ENCODE assay signal across 8 cellular contexts in genomic region chr13:50512602-50513527, GRCh38.
DNase-seq lines count a peak whose midpoint lies in the region; ATAC-seq and TF ChIP-seq lines count a peak whose summit lies in the region.

No MANE protein-coding gene starts in this region.

- H4K20me1 ChIP-seq in smooth muscle cell (ENCODE audit: low read depth), result no peaks in the 10 kb centered on the region

- no peak for TF ChIP-seq CTCF in smooth muscle cell (IDR thresholded peaks at IDR 0.05; ENCODE audit: borderline replicate concordance, insufficient read depth, poor library complexity, severe bottlenecking)

- no peaks in the 10 kb centered on the region for H3K36me3 Mint-ChIP-seq in activated naive CD8-positive, alpha-beta T cell treated with anti-CD3 and anti-CD28 coated beads, Interleukin-2, amount 50 U/mL, for 24 hours (ENCODE audit: low read depth)

- peak overlapping the region; percentile 94 for H2AFZ ChIP-seq in smooth muscle cell (ENCODE audit: low read depth)

- no peak overlapping the region for H3K4me3 Mint-ChIP-seq in activated naive CD8-positive, alpha-beta T cell treated with anti-CD3 and anti-CD28 coated beads, Interleukin-2, amount 50 U/mL, for 24 hours

- H3K9me3 Mint-ChIP-seq in activated naive CD8-positive, alpha-beta T cell treated with anti-CD3 and anti-CD28 coated beads, Interleukin-2, amount 50 U/mL, for 24 hours, result no peaks in the 10 kb centered on the region

- H3K4me2 ChIP-seq in smooth muscle cell, result peak overlapping the region; percentile 83

- peak; percentile 90 for ATAC-seq in HG02938 (IDR thresholded peaks at IDR 0.05; ENCODE audit: unreplicated experiment)
- peak; percentile 66 for ATAC-seq in activated naive CD8-positive, alpha-beta T cell treated with anti-CD3 and anti-CD28 coated beads, Interleukin-2, amount 50 U/mL, for 24 hours

- peaks cover 24% of the 10 kb centered on the region for H3K4me1 ChIP-seq in smooth muscle cell (ENCODE audit: low read depth)

- peak; percentile 40 for DNase-seq in activated naive CD4-positive, alpha-beta T cell treated with Interleukin-2 at 50 U/mL for 16 hours
- no peak for DNase-seq in activated naive CD4-positive, alpha-beta T cell treated with anti-CD3 and anti-CD28 coated beads, Interleukin-2, amount 50 U/mL, for 16 hours
- DNase-seq in OCI-M1 (lab: John Stamatoyannopoulos, UW), result peak; percentile 86
- DNase-seq in activated naive CD8-positive, alpha-beta T cell treated with anti-CD3 and anti-CD28 coated beads, Interleukin-2, amount 50 U/mL, for 24 hours, result peak; percentile 48
- DNase-seq in hypothalamus (lab: John Stamatoyannopoulos, UW), result peak in 34 of 51 donors; percentile 2 to 83 (median 34)
- DNase-seq in smooth muscle cell (lab: John Stamatoyannopoulos, UW; ENCODE audit: unreplicated experiment), result no peak
- no peak for DNase-seq in NCI-H345 (lab: John Stamatoyannopoulos, UW)

- H3K27me3 ChIP-seq in smooth muscle cell (ENCODE audit: low read depth), result no peaks in the 10 kb centered on the region

- 38% methylated on average over 12 of the region's 12 CpGs for WGBS in smooth muscle cell (ENCODE audit: low lambda C conversion rate)

- H3K27me3 Mint-ChIP-seq in activated naive CD8-positive, alpha-beta T cell treated with anti-CD3 and anti-CD28 coated beads, Interleukin-2, amount 50 U/mL, for 24 hours, result no peaks in the 10 kb centered on the region

- H3F3A ChIP-seq in smooth muscle cell (ENCODE audit: low read depth), result peaks cover 4% of the 10 kb centered on the region

- H3K4me1 Mint-ChIP-seq in activated naive CD8-positive, alpha-beta T cell treated with anti-CD3 and anti-CD28 coated beads, Interleukin-2, amount 50 U/mL, for 24 hours, result no peaks in the 10 kb centered on the region

- peak overlapping the region; percentile 39 for H3K27ac ChIP-seq in smooth muscle cell (ENCODE audit: low read depth)

- H3K9me3 ChIP-seq in smooth muscle cell (replicated peaks; ENCODE audit: low read depth), result no peaks in the 10 kb centered on the region

- H3K27ac Mint-ChIP-seq in activated naive CD8-positive, alpha-beta T cell treated with anti-CD3 and anti-CD28 coated beads, Interleukin-2, amount 50 U/mL, for 24 hours, result no peak overlapping the region

- peak overlapping the region; percentile 38 for H3K4me3 ChIP-seq in smooth muscle cell

- no peaks in the 10 kb centered on the region for H3K79me2 ChIP-seq in smooth muscle cell (ENCODE audit: low read depth)

- no peaks in the 10 kb centered on the region for H3K36me3 ChIP-seq in smooth muscle cell (ENCODE audit: low read depth)

- H3K9ac ChIP-seq in smooth muscle cell (ENCODE audit: low read depth), result peak overlapping the region; percentile 31

Comparison
In these comparisons a context has a peak if more than half of its experiments do, and no peak if none do; other contexts are left out.
1. DNase-seq: peak in activated naive CD4-positive, alpha-beta T cell treated with Interleukin-2 at 50 U/mL for 16 hours (single experiment), OCI-M1 (single experiment), activated naive CD8-positive, alpha-beta T cell treated with anti-CD3 and anti-CD28 coated beads, Interleukin-2, amount 50 U/mL, for 24 hours (single experiment) and hypothalamus (34 of 51); none in activated naive CD4-positive, alpha-beta T cell treated with anti-CD3 and anti-CD28 coated beads, Interleukin-2, amount 50 U/mL, for 16 hours (single experiment), smooth muscle cell (single experiment) and NCI-H345 (single experiment).